8 cellular contexts compared by ENCODE assay signal in genomic region chr12:65156366-65156831, GRCh38. TPM values are rescaled to one million over a fixed set of nuclear protein-coding genes. Genes with fewer than 3 reads are reported as not detected.
DNase-seq lines count a peak whose midpoint lies in the region; ATAC-seq, FAIRE-seq and TF ChIP-seq lines count a peak whose summit lies in the region.

No MANE protein-coding gene starts in this region.

- H3K9ac ChIP-seq in adipocyte (ENCODE audit: low read length), result no peak overlapping the region

- H3K27me3 ChIP-seq in adipocyte (replicated peaks; ENCODE audit: control insufficient read depth, insufficient read depth, low read length), result peaks cover 7% of the 10 kb centered on the region
- H3K27me3 ChIP-seq in A673 (replicated peaks; ENCODE audit: insufficient read depth, low read depth, low read length, poor library complexity), result no peaks in the 10 kb centered on the region

- DNase-seq in GM12891 (ENCODE audit: insufficient read length, low spot score), result no peak
- peak; percentile 10 for DNase-seq in adipocyte (ENCODE audit: low read depth)
- no peak for DNase-seq in RWPE1 (ENCODE audit: low spot score)
- no peak for DNase-seq in A673 (ENCODE audit: low spot score)
- no peak for DNase-seq in hypothalamus (lab: John Stamatoyannopoulos, UW)
- DNase-seq in RKO (ENCODE audit: low spot score), result no peak

- H3K9me3 ChIP-seq in adipocyte (ENCODE audit: control insufficient read depth, low read length) (no peaks in the 10 kb centered on the region), A673 (ENCODE audit: low read depth, low read length, poor library complexity, severe bottlenecking) (no peaks in the 10 kb centered on the region)

- no TSS peak for BruUV-seq in A673 (replicated peaks; lab: Mats Ljungman, UMichigan)

- TF ChIP-seq CTCF in RWPE1 (conservative IDR thresholded peaks at IDR 0.05; ENCODE audit: low read depth), result no peak
- TF ChIP-seq CTCF in A673 (conservative IDR thresholded peaks at IDR 0.05; ENCODE audit: low read depth, low read length), result no peak

- H3K4me1 ChIP-seq in adipocyte (ENCODE audit: control insufficient read depth, insufficient read depth, low read length), result peaks cover 10% of the 10 kb centered on the region
- H3K4me1 ChIP-seq in A673 (ENCODE audit: insufficient read depth, low read length, poor library complexity, severe bottlenecking), result no peaks in the 10 kb centered on the region

- intact Hi-C loops in A673 (cut with micrococcal nuclease; ENCODE audit: unreplicated experiment), result no loop called here

- no peak for TF ChIP-seq POLR2A in GM12891 (IDR thresholded peaks at IDR 0.05; ENCODE audit: low read depth, low read length)

- no peak overlapping the region for H3K4me3 ChIP-seq in adipocyte (ENCODE audit: low read length)
- H3K4me3 ChIP-seq in A673 (ENCODE audit: low read depth, low read length, poor library complexity, severe bottlenecking), result no peak overlapping the region

- peak; percentile 86 for ATAC-seq in GM21447 (IDR thresholded peaks at IDR 0.05; ENCODE audit: unreplicated experiment)
- peak; percentile 90 for ATAC-seq in HG03571 (IDR thresholded peaks at IDR 0.05; ENCODE audit: unreplicated experiment)

- CTCF ChIA-PET in RWPE1 (lab: Yijun Ruan, JAX), result interaction anchor here (0.6 kb wide), 1 partner anchor 10 kb away, joined by 3 read pairs; no protein-coding TSS in a partner anchor
- CTCF ChIA-PET in A673 (lab: Charles Lee), result no interaction called here

- H3K36me3 ChIP-seq in adipocyte (ENCODE audit: control insufficient read depth, insufficient read depth, low read length, severe bottlenecking) (no peaks in the 10 kb centered on the region), A673 (ENCODE audit: insufficient read depth, low read length, poor library complexity, severe bottlenecking) (no peaks in the 10 kb centered on the region)

- POLR2A ChIA-PET in RWPE1 (lab: Yijun Ruan, JAX; ENCODE audit: low non-redundant PET), result no interaction called here
- POLR2A ChIA-PET in A673 (lab: Charles Lee; ENCODE audit: low non-redundant PET), result no interaction called here

- FAIRE-seq in GM12891 (lab: Jason Lieb, UNC), result peak; percentile 69

- H3K27ac ChIP-seq in RWPE1, result no peak overlapping the region
- no peak overlapping the region for H3K27ac ChIP-seq in A673 (ENCODE audit: low read depth, low read length, poor library complexity, severe bottlenecking)

TF ChIP-seq in GM12891, 5 proteins besides CTCF, POLR2A, EP300 and RAD21:
- peak; percentile 89 for TF ChIP-seq SPI1 (IDR thresholded peaks at IDR 0.05; ENCODE audit: low read depth, low read length)
- no peak for TF ChIP-seq POLR2AphosphoS5 (IDR thresholded peaks at IDR 0.05; ENCODE audit: low read depth, low read length)

RNA-seq across cellular contexts. Expression of gene LEMD3, which starts 13.0 kb away (rescaled TPM):
- 6.5 TPM for polyA plus RNA-seq in GM12891 (2012; ENCODE audit: low read depth, missing spikeins)
- 27.5 and 28.4 TPM in 2 replicates for total RNA-seq in A673 (2021)

RNA-seq across cellular contexts. Expression of gene WIF1, which starts 35.3 kb away (rescaled TPM):
- polyA plus RNA-seq in GM12891 (2012; ENCODE audit: low read depth, missing spikeins), result 0.12 TPM
- not detected in 2 replicates for total RNA-seq in A673 (2021)
